Comparison of ENCODE assay signal across 8 cellular contexts in the genomic region with DNA sequence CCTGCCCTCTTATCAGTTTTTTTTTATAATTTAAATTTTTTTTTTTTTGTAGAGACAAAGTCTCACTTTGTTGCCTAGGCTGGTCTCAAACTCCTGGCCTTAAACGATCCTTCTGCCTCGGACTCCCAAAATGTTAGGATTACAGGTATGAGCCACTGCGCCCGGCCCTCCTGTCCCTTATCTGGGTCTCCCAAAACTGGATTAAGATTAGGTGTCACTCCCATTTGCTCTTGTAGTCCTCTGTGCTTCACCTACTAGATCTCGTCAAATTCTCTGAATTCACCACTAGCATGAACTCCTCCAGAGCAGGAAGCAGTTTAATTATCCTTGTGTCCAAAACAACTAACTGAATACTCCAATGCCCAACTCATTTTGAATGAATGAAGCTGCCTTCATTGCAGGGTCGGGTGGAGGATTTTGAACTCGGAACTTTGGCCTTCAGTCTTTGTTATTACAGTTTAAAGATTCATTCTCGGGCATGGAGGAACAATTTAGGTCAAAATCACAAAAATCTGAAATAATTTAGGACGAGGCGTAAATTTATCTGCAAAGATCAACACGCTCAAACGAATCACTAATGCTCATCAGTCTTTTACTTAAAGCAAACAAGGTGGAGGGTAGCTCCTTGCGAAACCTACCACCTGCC. TPM values are rescaled to one million over a fixed set of nuclear protein-coding genes. Genes with fewer than 3 reads are reported as not detected.
DNase-seq lines count a peak whose midpoint lies in the region; ATAC-seq and TF ChIP-seq lines count a peak whose summit lies in the region.

No MANE protein-coding gene starts in this region.

- ATAC-seq in GM21737 (IDR thresholded peaks at IDR 0.05; ENCODE audit: unreplicated experiment) (no peak), sciatic nerve (no peak), HG02870 (IDR thresholded peaks at IDR 0.05; ENCODE audit: unreplicated experiment) (no peak)

- H3K4me1 ChIP-seq in CD4-positive, alpha-beta memory T cell (ENCODE audit: insufficient read depth, low read length): peaks cover 32% of the 10 kb centered on the region
- H3K4me1 ChIP-seq in duodenal mucosa (ENCODE audit: control insufficient read depth in 1 of 2, insufficient read depth in 2 of 2, low read length in 2 of 2) (peaks cover 3 to 34% of the 10 kb centered on the region in 2 donors), neural progenitor cell (peaks cover 17% of the 10 kb centered on the region)

- peak overlapping the region; percentile 84 to 97 for H3K4me3 ChIP-seq in CD4-positive, alpha-beta memory T cell (ENCODE audit: low read length in 2 of 2)
- H3K4me3 ChIP-seq in NB4 (ENCODE audit: low read depth, low read length) (peak overlapping the region; percentile 80), duodenal mucosa (ENCODE audit: low read depth in 1 of 2, low read length in 2 of 2) (peak overlapping the region; percentile 87 to 94), neural progenitor cell (peak overlapping the region; percentile 59)

- peaks cover 0 to 5% (median 0%) of the 10 kb centered on the region in 8 donors for H3K9me3 Mint-ChIP-seq in CD4-positive, alpha-beta memory T cell
- no peaks in the 10 kb centered on the region for H3K9me3 Mint-ChIP-seq in neural progenitor cell

- H3K9ac ChIP-seq in duodenal mucosa (ENCODE audit: low read depth in 1 of 2, low read length in 2 of 2) (peak overlapping the region; percentile 82 to 93), neural progenitor cell (no peak overlapping the region)

- no peak for DNase-seq in CD4-positive, alpha-beta memory T cell
- peak; percentile 33 for DNase-seq in NB4 (ENCODE audit: low read depth)
- peak; percentile 3 for DNase-seq in neural progenitor cell (ENCODE audit: low spot score)
- DNase-seq in NK-92 treated with Interleukin-12 subunit alpha and Interleukin-12 subunit beta, amount 100 ng/mL, for 24 hours (lab: John Stamatoyannopoulos, UW): no peak
- DNase-seq in sciatic nerve (ENCODE audit: low spot score): no peak

- CTCF ChIA-PET in CD4-positive, alpha-beta memory T cell (lab: Charles Lee; ENCODE audit: partially characterized antibody): interaction anchor here (0.8 to 2.3 kb wide), 7 partner anchors 10 to 129 kb away, joined by 3 to 9 read pairs (median 3); a partner anchor contains a TSS

- H3K79me2 ChIP-seq in neural progenitor cell (ENCODE audit: low read depth): peaks cover 57% of the 10 kb centered on the region

- POLR2A ChIA-PET in CD4-positive, alpha-beta memory T cell (lab: Charles Lee; ENCODE audit: partially characterized antibody): interaction anchor here (0.6 to 4.6 kb wide), 19 partner anchors 9 to 1712 kb away, joined by 3 to 84 read pairs (median 6); a partner anchor contains a TSS

- H3K36me3 Mint-ChIP-seq in CD4-positive, alpha-beta memory T cell: peaks cover 18 to 39% of the 10 kb centered on the region in 2 donors
- H3K36me3 Mint-ChIP-seq in neural progenitor cell: peaks cover 19% of the 10 kb centered on the region

- H3F3A ChIP-seq in neural progenitor cell (ENCODE audit: low read depth): peaks cover 33% of the 10 kb centered on the region

- intact Hi-C loops in CD4-positive, alpha-beta memory T cell (cut with micrococcal nuclease): loop anchor here (1.0 to 2.0 kb wide), 3 partner anchors 103 to 1877 kb away; a partner anchor contains a TSS
- intact Hi-C loops in sciatic nerve (cut with DNase I): loop anchor here (10.0 kb wide), 1 partner anchor 133 kb away; a partner anchor contains a TSS

- peak overlapping the region; percentile 90 to 98 (median 93) for H3K27ac Mint-ChIP-seq in CD4-positive, alpha-beta memory T cell
- H3K27ac Mint-ChIP-seq in neural progenitor cell: peak overlapping the region; percentile 76

- peaks cover 23 to 50% (median 34%) of the 10 kb centered on the region in 4 donors for H3K4me1 Mint-ChIP-seq in CD4-positive, alpha-beta memory T cell
- peaks cover 24% of the 10 kb centered on the region for H3K4me1 Mint-ChIP-seq in neural progenitor cell

- no peaks in the 10 kb centered on the region for H3K9me3 ChIP-seq in CD4-positive, alpha-beta memory T cell (ENCODE audit: control insufficient read depth in 1 of 2, low read length in 2 of 2)
- H3K9me3 ChIP-seq in duodenal mucosa (ENCODE audit: control insufficient read depth in 1 of 2, low read length in 2 of 2): no peaks in the 10 kb centered on the region
- H3K9me3 ChIP-seq in neural progenitor cell (ENCODE audit: low read depth): no peaks in the 10 kb centered on the region

- H4K20me1 ChIP-seq in neural progenitor cell (ENCODE audit: low read depth): peaks cover 28% of the 10 kb centered on the region

- H3K36me3 ChIP-seq in CD4-positive, alpha-beta memory T cell (ENCODE audit: insufficient read depth, low read length): peaks cover 18% of the 10 kb centered on the region
- H3K36me3 ChIP-seq in duodenal mucosa (ENCODE audit: control insufficient read depth in 1 of 2, insufficient read depth in 2 of 2, low read length in 2 of 2) (peaks cover 18 to 21% of the 10 kb centered on the region in 2 donors), neural progenitor cell (peaks cover 7% of the 10 kb centered on the region)

- H3K4me2 ChIP-seq in neural progenitor cell: peak overlapping the region; percentile 80

- no peak for TF ChIP-seq POLR2A in NB4 (IDR thresholded peaks at IDR 0.05; ENCODE audit: extremely low read depth, insufficient read length)

- TF ChIP-seq CTCF in NB4 (IDR thresholded peaks at IDR 0.05; ENCODE audit: low read depth, low read length): no peak
- no peak for TF ChIP-seq CTCF in neural progenitor cell (IDR thresholded peaks at IDR 0.05)

- peak overlapping the region; percentile 98 for H3K27ac ChIP-seq in CD4-positive, alpha-beta memory T cell (ENCODE audit: low read depth, low read length)
- H3K27ac ChIP-seq in duodenal mucosa (ENCODE audit: low read depth, low read length) (peak overlapping the region; percentile 96), neural progenitor cell (peak overlapping the region; percentile 92)

- peak overlapping the region; percentile 82 to 90 (median 86) for H3K4me3 Mint-ChIP-seq in CD4-positive, alpha-beta memory T cell
- peak overlapping the region; percentile 86 for H3K4me3 Mint-ChIP-seq in neural progenitor cell

- H3K27me3 Mint-ChIP-seq in CD4-positive, alpha-beta memory T cell: peaks cover 0 to 5% of the 10 kb centered on the region in 2 donors
- peaks cover 7% of the 10 kb centered on the region for H3K27me3 Mint-ChIP-seq in neural progenitor cell (ENCODE audit: insufficient read depth, low read depth)

- peak overlapping the region; percentile 86 for H2AFZ ChIP-seq in neural progenitor cell (replicated peaks)

- no peaks in the 10 kb centered on the region for H3K27me3 ChIP-seq in CD4-positive, alpha-beta memory T cell (ENCODE audit: insufficient read depth, low read length)
- H3K27me3 ChIP-seq in duodenal mucosa (ENCODE audit: control insufficient read depth in 1 of 2, insufficient read depth in 2 of 2, low read length in 2 of 2): no peaks in the 10 kb centered on the region
- H3K27me3 ChIP-seq in neural progenitor cell: no peaks in the 10 kb centered on the region

RNA-seq across cellular contexts. Expression of a gene that starts 0.8 kb away (rescaled TPM):
- total RNA-seq in CD4-positive, alpha-beta memory T cell: 100 to 1,000 TPM; 262 to 266 TPM
- polyA plus RNA-seq in CD4-positive, alpha-beta memory T cell: 10 to 100 TPM in 1 of 2 donors, 1 to 10 TPM in 1; 7.1 to 38.5 TPM
- total RNA-seq in neural progenitor cell (ENCODE audit: low replicate concordance) (21.4 and 61.0 TPM in 2 replicates), sciatic nerve (116 TPM)

RNA-seq across cellular contexts. Expression of a gene that starts 24.2 kb away (rescaled TPM):
- 100 to 1,000 TPM in 1 of 2 experiments, 10 to 100 TPM in 1; 98.0 to 108 TPM for total RNA-seq in CD4-positive, alpha-beta memory T cell
- 100 to 1,000 TPM; 138 to 198 TPM for polyA plus RNA-seq in CD4-positive, alpha-beta memory T cell
- total RNA-seq in neural progenitor cell (ENCODE audit: low replicate concordance) (74.0 and 131 TPM in 2 replicates), sciatic nerve (69.4 TPM)

RNA-seq across cellular contexts. Expression of a gene that starts 41.6 kb away (rescaled TPM):
- total RNA-seq in CD4-positive, alpha-beta memory T cell: 100 to 1,000 TPM; 127 TPM
- 1 to 10 TPM; 3.1 to 4.0 TPM for polyA plus RNA-seq in CD4-positive, alpha-beta memory T cell
- 12.4 and 30.6 TPM in 2 replicates for total RNA-seq in neural progenitor cell (ENCODE audit: low replicate concordance)
- total RNA-seq in sciatic nerve: 67.0 TPM

RNA-seq across cellular contexts. Expression of a gene that starts 56.3 kb away (rescaled TPM):
- total RNA-seq in CD4-positive, alpha-beta memory T cell: under 1 TPM; 0.67 to 0.94 TPM
- not detected for polyA plus RNA-seq in CD4-positive, alpha-beta memory T cell
- total RNA-seq in neural progenitor cell (ENCODE audit: low replicate concordance) (1.6 and 8.2 TPM in 2 replicates), sciatic nerve (0.89 TPM)

Comparison
In these comparisons a context has a peak if more than half of its experiments do, and no peak if none do; other contexts are left out.
1. DNase-seq: peak in NB4 (single experiment) and neural progenitor cell (single experiment); none in CD4-positive, alpha-beta memory T cell (0 of 5), NK-92 treated with Interleukin-12 subunit alpha and Interleukin-12 subunit beta, amount 100 ng/mL, for 24 hours (single experiment) and sciatic nerve (single experiment).
2. Peak in every context shown above with its lines, with median percentiles within 50 percentile points of each other: H3K27ac ChIP-seq and H3K4me3 ChIP-seq.